Comparison of ENCODE assay signal across 2 cellular contexts in the genomic region with DNA sequence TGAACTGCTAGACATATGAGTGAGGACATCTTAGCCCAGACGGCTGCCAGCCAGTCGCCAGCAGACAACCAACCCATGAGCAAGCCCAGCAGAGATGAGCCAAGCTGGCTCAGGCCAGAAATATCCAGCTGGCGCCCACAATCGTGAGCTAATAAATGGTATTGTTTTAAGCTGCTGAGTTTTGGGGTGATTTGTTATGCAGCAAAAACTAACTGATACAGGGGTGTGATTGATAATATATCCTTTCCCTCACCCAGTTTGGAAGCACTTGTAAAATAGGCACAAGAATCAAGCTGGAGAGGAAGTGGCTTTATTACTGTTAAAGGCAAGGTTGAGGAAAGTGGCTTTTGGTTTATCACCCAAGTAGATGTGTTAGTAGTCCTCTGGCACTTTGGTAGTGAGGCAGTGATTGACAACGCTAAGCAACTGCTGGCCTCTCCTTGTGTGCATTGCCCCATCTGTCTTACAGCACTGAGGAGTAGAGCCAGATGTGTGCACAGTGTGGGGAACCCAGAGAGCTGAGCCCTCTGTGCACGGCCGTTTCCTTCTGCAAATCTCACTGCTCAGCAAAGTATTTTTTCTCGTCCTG.
A peak's percentile ranks its signal among the peaks of the same experiment; 100 is the strongest.
TF ChIP-seq lines count a peak whose summit lies in the region.

No MANE protein-coding gene starts in this region.

TF ChIP-seq in HepG2, 621 proteins besides CTCF, POLR2A, EP300 and RAD21:
- TF ChIP-seq PCBP1 (IDR thresholded peaks at IDR 0.05; ENCODE audit: borderline replicate concordance, low read depth, low read length) (no peak), ZNF317 (CRISPR knock-in tag; IDR thresholded peaks at IDR 0.05) (no peak), ZNF207 (IDR thresholded peaks at IDR 0.05; ENCODE audit: borderline replicate concordance) (no peak), RBM22 (optimal IDR thresholded peaks at IDR 0.05; ENCODE audit: low read length) (peak; percentile 37), NFE2L2 (IDR thresholded peaks at IDR 0.05; ENCODE audit: low read length) (no peak), RBAK (CRISPR knock-in tag; IDR thresholded peaks at IDR 0.05) (peak; percentile 76; the same call in 1 of the 2 replicates), SP140L (CRISPR knock-in tag; IDR thresholded peaks at IDR 0.05; ENCODE audit: borderline replicate concordance) (no peak)
- TF ChIP-seq, protein P1, sequence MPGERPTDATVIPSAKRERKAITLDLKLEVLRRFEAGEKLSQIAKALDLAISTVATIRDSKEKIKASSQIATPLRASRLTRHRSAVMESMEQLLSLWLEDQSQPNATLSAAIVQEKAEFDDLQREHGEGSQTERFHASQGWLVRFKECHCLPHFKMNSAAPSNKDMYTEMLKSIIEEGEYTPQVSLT (CRISPR knock-in tag; IDR thresholded peaks at IDR 0.05; ENCODE audit: borderline replicate concordance, low read depth), result no peak

TF ChIP-seq in H1, 55 proteins besides CTCF, POLR2A, EP300 and RAD21:
- no peak for TF ChIP-seq GABPA (IDR thresholded peaks at IDR 0.05; ENCODE audit: borderline replicate concordance, insufficient read depth, low read length)
- TF ChIP-seq POLR2AphosphoS5 (IDR thresholded peaks at IDR 0.05; ENCODE audit: low read depth, low read length), result no peak
- TF ChIP-seq POU5F1 (IDR thresholded peaks at IDR 0.05; ENCODE audit: low read depth, low read length), result no peak
- TF ChIP-seq SUZ12 (IDR thresholded peaks at IDR 0.05; ENCODE audit: low read length), result no peak
- no peak for TF ChIP-seq NANOG (IDR thresholded peaks at IDR 0.05; ENCODE audit: insufficient read depth, low read depth, low read length, poor library complexity, severe bottlenecking)
- TF ChIP-seq, protein P2, sequence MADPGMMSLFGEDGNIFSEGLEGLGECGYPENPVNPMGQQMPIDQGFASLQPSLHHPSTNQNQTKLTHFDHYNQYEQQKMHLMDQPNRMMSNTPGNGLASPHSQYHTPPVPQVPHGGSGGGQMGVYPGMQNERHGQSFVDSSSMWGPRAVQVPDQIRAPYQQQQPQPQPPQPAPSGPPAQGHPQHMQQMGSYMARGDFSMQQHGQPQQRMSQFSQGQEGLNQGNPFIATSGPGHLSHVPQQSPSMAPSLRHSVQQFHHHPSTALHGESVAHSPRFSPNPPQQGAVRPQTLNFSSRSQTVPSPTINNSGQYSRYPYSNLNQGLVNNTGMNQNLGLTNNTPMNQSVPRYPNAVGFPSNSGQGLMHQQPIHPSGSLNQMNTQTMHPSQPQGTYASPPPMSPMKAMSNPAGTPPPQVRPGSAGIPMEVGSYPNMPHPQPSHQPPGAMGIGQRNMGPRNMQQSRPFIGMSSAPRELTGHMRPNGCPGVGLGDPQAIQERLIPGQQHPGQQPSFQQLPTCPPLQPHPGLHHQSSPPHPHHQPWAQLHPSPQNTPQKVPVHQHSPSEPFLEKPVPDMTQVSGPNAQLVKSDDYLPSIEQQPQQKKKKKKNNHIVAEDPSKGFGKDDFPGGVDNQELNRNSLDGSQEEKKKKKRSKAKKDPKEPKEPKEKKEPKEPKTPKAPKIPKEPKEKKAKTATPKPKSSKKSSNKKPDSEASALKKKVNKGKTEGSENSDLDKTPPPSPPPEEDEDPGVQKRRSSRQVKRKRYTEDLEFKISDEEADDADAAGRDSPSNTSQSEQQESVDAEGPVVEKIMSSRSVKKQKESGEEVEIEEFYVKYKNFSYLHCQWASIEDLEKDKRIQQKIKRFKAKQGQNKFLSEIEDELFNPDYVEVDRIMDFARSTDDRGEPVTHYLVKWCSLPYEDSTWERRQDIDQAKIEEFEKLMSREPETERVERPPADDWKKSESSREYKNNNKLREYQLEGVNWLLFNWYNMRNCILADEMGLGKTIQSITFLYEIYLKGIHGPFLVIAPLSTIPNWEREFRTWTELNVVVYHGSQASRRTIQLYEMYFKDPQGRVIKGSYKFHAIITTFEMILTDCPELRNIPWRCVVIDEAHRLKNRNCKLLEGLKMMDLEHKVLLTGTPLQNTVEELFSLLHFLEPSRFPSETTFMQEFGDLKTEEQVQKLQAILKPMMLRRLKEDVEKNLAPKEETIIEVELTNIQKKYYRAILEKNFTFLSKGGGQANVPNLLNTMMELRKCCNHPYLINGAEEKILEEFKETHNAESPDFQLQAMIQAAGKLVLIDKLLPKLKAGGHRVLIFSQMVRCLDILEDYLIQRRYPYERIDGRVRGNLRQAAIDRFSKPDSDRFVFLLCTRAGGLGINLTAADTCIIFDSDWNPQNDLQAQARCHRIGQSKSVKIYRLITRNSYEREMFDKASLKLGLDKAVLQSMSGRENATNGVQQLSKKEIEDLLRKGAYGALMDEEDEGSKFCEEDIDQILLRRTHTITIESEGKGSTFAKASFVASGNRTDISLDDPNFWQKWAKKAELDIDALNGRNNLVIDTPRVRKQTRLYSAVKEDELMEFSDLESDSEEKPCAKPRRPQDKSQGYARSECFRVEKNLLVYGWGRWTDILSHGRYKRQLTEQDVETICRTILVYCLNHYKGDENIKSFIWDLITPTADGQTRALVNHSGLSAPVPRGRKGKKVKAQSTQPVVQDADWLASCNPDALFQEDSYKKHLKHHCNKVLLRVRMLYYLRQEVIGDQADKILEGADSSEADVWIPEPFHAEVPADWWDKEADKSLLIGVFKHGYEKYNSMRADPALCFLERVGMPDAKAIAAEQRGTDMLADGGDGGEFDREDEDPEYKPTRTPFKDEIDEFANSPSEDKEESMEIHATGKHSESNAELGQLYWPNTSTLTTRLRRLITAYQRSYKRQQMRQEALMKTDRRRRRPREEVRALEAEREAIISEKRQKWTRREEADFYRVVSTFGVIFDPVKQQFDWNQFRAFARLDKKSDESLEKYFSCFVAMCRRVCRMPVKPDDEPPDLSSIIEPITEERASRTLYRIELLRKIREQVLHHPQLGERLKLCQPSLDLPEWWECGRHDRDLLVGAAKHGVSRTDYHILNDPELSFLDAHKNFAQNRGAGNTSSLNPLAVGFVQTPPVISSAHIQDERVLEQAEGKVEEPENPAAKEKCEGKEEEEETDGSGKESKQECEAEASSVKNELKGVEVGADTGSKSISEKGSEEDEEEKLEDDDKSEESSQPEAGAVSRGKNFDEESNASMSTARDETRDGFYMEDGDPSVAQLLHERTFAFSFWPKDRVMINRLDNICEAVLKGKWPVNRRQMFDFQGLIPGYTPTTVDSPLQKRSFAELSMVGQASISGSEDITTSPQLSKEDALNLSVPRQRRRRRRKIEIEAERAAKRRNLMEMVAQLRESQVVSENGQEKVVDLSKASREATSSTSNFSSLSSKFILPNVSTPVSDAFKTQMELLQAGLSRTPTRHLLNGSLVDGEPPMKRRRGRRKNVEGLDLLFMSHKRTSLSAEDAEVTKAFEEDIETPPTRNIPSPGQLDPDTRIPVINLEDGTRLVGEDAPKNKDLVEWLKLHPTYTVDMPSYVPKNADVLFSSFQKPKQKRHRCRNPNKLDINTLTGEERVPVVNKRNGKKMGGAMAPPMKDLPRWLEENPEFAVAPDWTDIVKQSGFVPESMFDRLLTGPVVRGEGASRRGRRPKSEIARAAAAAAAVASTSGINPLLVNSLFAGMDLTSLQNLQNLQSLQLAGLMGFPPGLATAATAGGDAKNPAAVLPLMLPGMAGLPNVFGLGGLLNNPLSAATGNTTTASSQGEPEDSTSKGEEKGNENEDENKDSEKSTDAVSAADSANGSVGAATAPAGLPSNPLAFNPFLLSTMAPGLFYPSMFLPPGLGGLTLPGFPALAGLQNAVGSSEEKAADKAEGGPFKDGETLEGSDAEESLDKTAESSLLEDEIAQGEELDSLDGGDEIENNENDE (IDR thresholded peaks at IDR 0.05; ENCODE audit: insufficient replicate concordance, low read length), result no peak
- TF ChIP-seq CREB1 (IDR thresholded peaks at IDR 0.05), result no peak
- no peak for TF ChIP-seq RFX5 (IDR thresholded peaks at IDR 0.05; ENCODE audit: borderline replicate concordance, low read depth, low read length)
- no peak for TF ChIP-seq YY1 (IDR thresholded peaks at IDR 0.05; ENCODE audit: low read depth, low read length)
- no peak for TF ChIP-seq FOSL1 (IDR thresholded peaks at IDR 0.05; ENCODE audit: insufficient read depth, low read depth, low read length)
- TF ChIP-seq MAFK (IDR thresholded peaks at IDR 0.05; ENCODE audit: low read depth, low read length), result no peak
- no peak for TF ChIP-seq TCF12 (IDR thresholded peaks at IDR 0.05; ENCODE audit: low read depth, low read length)
- TF ChIP-seq ASH2L (IDR thresholded peaks at IDR 0.05; ENCODE audit: low read length), result no peak
- TF ChIP-seq, protein P3, sequence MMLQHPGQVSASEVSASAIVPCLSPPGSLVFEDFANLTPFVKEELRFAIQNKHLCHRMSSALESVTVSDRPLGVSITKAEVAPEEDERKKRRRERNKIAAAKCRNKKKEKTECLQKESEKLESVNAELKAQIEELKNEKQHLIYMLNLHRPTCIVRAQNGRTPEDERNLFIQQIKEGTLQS (IDR thresholded peaks at IDR 0.05; ENCODE audit: insufficient read depth, low read depth, low read length), result no peak
- TF ChIP-seq HDAC2 (IDR thresholded peaks at IDR 0.05; ENCODE audit: borderline replicate concordance in 1 of 2, low read depth in 2 of 2, low read length in 2 of 2), result no peak
- no peak for TF ChIP-seq RBBP5 (IDR thresholded peaks at IDR 0.05; ENCODE audit: borderline replicate concordance, low read depth, low read length)
- TF ChIP-seq BACH1 (IDR thresholded peaks at IDR 0.05; ENCODE audit: low read length), result no peak
- no peak for TF ChIP-seq HDAC6 (IDR thresholded peaks at IDR 0.05; ENCODE audit: low read depth, low read length)
- no peak for TF ChIP-seq NRF1 (IDR thresholded peaks at IDR 0.05; ENCODE audit: low read depth, low read length)
